In the genomic region with DNA sequence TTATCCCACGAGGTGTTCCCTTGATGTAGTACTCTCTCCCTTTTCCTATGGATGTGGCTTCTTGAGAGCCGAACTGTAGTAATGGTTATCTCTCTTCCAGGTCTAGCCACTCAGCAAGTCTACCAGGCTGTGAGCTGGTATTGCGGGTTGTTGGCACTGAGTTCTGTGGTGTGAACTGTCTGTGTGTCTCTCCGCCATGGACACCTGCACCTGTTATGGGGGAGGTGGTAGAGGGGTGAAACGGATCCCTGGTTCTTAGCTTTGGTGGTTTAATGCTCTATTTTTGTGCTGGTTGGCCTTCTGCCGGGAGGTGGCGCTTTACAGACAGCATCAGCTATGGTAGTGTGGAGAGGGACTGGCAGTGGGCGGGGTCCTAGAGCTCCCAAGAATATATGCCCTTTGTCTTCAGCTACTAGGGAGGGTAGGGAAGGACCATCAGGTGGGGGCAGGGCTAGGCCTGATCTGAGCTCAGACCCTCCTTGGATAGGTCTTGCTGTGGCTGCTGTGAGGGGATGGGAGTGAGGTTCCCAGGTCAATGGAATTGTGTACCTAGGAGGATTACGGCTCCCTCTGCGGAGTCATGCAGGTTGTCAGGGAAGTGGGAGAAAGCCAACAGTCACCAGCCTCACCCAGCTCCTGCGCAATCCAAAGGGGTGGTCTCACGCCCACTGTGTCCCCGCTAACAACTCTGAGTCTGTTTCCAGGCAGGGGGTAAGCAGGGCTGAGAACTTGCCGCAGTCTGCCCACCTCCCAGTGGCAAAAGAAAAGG, we compare ENCODE assay signal across 10 cellular contexts.
A peak's percentile ranks its signal among the peaks of the same experiment; 100 is the strongest.
DNase-seq lines count a peak whose midpoint lies in the region; ATAC-seq and TF ChIP-seq lines count a peak whose summit lies in the region.
"Had no signal": no experiment of that assay in that cellular context is flagged by ENCODE, and none has a peak within 500 bp of the region (broad histone marks: within the 10 kb centered on the region; RNA-seq: fewer than 3 reads in every experiment).

No MANE protein-coding gene starts in this region.

- H3K27ac ChIP-seq in DND-41 (ENCODE audit: low read length) (no peak overlapping the region), A673 (ENCODE audit: low read depth, low read length, poor library complexity, severe bottlenecking) (no peak overlapping the region)
- H3K27ac ChIP-seq: adrenal gland had no signal

- H3K4me1 ChIP-seq in DND-41 (ENCODE audit: insufficient read depth, low read length) (no peaks in the 10 kb centered on the region), A673 (ENCODE audit: insufficient read depth, low read length, poor library complexity, severe bottlenecking) (no peaks in the 10 kb centered on the region)
- H3K4me1 ChIP-seq: adrenal gland had no signal

- no peaks in the 10 kb centered on the region for H4K20me1 ChIP-seq in DND-41 (ENCODE audit: insufficient read depth, low read length)

- POLR2A ChIA-PET in WTC11 (lab: Charles Lee) = no interaction called here
- POLR2A ChIA-PET in A673 (lab: Charles Lee; ENCODE audit: low non-redundant PET) = interaction anchor here (0.6 kb wide), 1 partner anchor 364 kb away, joined by 5 read pairs; no protein-coding TSS in a partner anchor

- TF ChIP-seq CTCF in DND-41 (IDR thresholded peaks at IDR 0.05; ENCODE audit: borderline replicate concordance, extremely low read depth, low read length, poor library complexity, severe bottlenecking) (peak; percentile 54), HFFc6 (IDR thresholded peaks at IDR 0.05) (peak; percentile 15; the same call in 1 of the 2 replicates), WTC11 (IDR thresholded peaks at IDR 0.05) (peak; percentile 50; the same call in 1 of the 2 replicates), A673 (conservative IDR thresholded peaks at IDR 0.05; ENCODE audit: low read depth, low read length) (no peak; the same call in 1 of the 2 replicates)

- H3K27ac Mint-ChIP-seq in HFFc6 (no peak overlapping the region), WTC11 (peak overlapping the region; percentile 44; the same call in 1 of the 2 replicates)

- peaks cover 3% of the 10 kb centered on the region; the same call in 1 of the 2 replicates for H3K9me3 Mint-ChIP-seq in HFFc6
- peaks cover 6% of the 10 kb centered on the region for H3K9me3 Mint-ChIP-seq in WTC11

- no peak overlapping the region for H3K4me3 Mint-ChIP-seq in HFFc6
- no peak overlapping the region for H3K4me3 Mint-ChIP-seq in WTC11

- H3K4me2 ChIP-seq in DND-41 (ENCODE audit: insufficient read depth, low read length) = no peak overlapping the region

- H3K79me2 ChIP-seq in DND-41 (ENCODE audit: insufficient read depth, low read length) = no peaks in the 10 kb centered on the region

- no TSS peak for BruUV-seq in A673 (replicated peaks; lab: Mats Ljungman, UMichigan)

- H3K9me3 ChIP-seq in DND-41 (ENCODE audit: insufficient read depth, low read length, severe bottlenecking) = no peaks in the 10 kb centered on the region
- no peaks in the 10 kb centered on the region for H3K9me3 ChIP-seq in A673 (ENCODE audit: low read depth, low read length, poor library complexity, severe bottlenecking)
- H3K9me3 ChIP-seq: adrenal gland had no signal

- H3K4me1 Mint-ChIP-seq in HFFc6 (ENCODE audit: low read depth) = no peaks in the 10 kb centered on the region
- H3K4me1 Mint-ChIP-seq in WTC11 = peaks cover 19% of the 10 kb centered on the region

- no peak overlapping the region for H2AFZ ChIP-seq in DND-41 (ENCODE audit: low read depth, low read length)

- H3K27me3 ChIP-seq in DND-41 (ENCODE audit: insufficient read depth, low read length, poor library complexity) (no peaks in the 10 kb centered on the region), A673 (replicated peaks; ENCODE audit: insufficient read depth, low read depth, low read length, poor library complexity) (no peaks in the 10 kb centered on the region)
- H3K27me3 ChIP-seq: adrenal gland had no signal

- H3K36me3 ChIP-seq in DND-41 (ENCODE audit: insufficient read depth, low read length) (no peaks in the 10 kb centered on the region), A673 (ENCODE audit: insufficient read depth, low read length, poor library complexity, severe bottlenecking) (no peaks in the 10 kb centered on the region)
- H3K36me3 ChIP-seq: adrenal gland had no signal

- intact Hi-C loops in A673 (cut with micrococcal nuclease; ENCODE audit: unreplicated experiment) = no loop called here

- H3K27me3 Mint-ChIP-seq in HFFc6 (ENCODE audit: insufficient read depth) (no peaks in the 10 kb centered on the region), WTC11 (ENCODE audit: low read depth) (no peaks in the 10 kb centered on the region; the same call in 1 of the 2 replicates)

- H3K4me3 ChIP-seq in DND-41 (ENCODE audit: low read depth in 1 of 2, low read length in 2 of 2) (no peak overlapping the region), A673 (ENCODE audit: low read depth, low read length, poor library complexity, severe bottlenecking) (no peak overlapping the region)
- H3K4me3 ChIP-seq: adrenal gland had no signal

- peak; percentile 44; the same call in 2 of the 3 replicates for ATAC-seq in DND-41 (ENCODE audit: insufficient read depth, low read depth)
- peak; percentile 99 for ATAC-seq in WTC11
- no peak for ATAC-seq in HG02870 (IDR thresholded peaks at IDR 0.05; ENCODE audit: unreplicated experiment)
- ATAC-seq in GM18861 (IDR thresholded peaks at IDR 0.05; ENCODE audit: unreplicated experiment) = no peak

- peak; percentile 39 for DNase-seq in DND-41
- no peak for DNase-seq in HFFc6
- peak; percentile 89 for DNase-seq in WTC11 (ENCODE audit: low spot score)
- peak; percentile 12 for DNase-seq in iris pigment epithelial cell (ENCODE audit: low read depth)
- no peak for DNase-seq in occipital lobe (lab: John Stamatoyannopoulos, UW)
- DNase-seq in A673 (ENCODE audit: low spot score) = no peak
- DNase-seq: adrenal gland, DMS53 had no signal

- CTCF ChIA-PET in WTC11 (lab: Charles Lee) (interaction anchor here (0.5 to 1.8 kb wide), 36 partner anchors 8 to 709 kb away, joined by 3 to 11 read pairs (median 4); partner anchors contain the start of genes ESR1 and RMND1), A673 (lab: Charles Lee) (no interaction called here)

- no peaks in the 10 kb centered on the region for H3K36me3 Mint-ChIP-seq in HFFc6 (ENCODE audit: low read depth)
- no peaks in the 10 kb centered on the region for H3K36me3 Mint-ChIP-seq in WTC11

- H3K9ac ChIP-seq in DND-41 (ENCODE audit: low read depth, low read length) = no peak overlapping the region

TF ChIP-seq in WTC11, 78 proteins besides CTCF, POLR2A, EP300 and RAD21 (continues in another document):
- TF ChIP-seq, protein P1, sequence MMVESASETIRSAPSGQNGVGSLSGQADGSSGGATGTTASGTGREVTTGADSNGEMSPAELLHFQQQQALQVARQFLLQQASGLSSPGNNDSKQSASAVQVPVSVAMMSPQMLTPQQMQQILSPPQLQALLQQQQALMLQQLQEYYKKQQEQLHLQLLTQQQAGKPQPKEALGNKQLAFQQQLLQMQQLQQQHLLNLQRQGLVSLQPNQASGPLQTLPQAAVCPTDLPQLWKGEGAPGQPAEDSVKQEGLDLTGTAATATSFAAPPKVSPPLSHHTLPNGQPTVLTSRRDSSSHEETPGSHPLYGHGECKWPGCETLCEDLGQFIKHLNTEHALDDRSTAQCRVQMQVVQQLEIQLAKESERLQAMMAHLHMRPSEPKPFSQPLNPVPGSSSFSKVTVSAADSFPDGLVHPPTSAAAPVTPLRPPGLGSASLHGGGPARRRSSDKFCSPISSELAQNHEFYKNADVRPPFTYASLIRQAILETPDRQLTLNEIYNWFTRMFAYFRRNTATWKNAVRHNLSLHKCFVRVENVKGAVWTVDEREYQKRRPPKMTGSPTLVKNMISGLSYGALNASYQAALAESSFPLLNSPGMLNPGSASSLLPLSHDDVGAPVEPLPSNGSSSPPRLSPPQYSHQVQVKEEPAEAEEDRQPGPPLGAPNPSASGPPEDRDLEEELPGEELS (CRISPR knock-in tag; IDR thresholded peaks at IDR 0.05) = no peak
- TF ChIP-seq, protein P2, sequence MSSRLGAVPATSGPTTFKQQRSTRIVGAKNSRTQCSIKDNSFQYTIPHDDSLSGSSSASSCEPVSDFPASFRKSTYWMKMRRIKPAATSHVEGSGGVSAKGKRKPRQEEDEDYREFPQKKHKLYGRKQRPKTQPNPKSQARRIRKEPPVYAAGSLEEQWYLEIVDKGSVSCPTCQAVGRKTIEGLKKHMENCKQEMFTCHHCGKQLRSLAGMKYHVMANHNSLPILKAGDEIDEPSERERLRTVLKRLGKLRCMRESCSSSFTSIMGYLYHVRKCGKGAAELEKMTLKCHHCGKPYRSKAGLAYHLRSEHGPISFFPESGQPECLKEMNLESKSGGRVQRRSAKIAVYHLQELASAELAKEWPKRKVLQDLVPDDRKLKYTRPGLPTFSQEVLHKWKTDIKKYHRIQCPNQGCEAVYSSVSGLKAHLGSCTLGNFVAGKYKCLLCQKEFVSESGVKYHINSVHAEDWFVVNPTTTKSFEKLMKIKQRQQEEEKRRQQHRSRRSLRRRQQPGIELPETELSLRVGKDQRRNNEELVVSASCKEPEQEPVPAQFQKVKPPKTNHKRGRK (CRISPR knock-in tag; IDR thresholded peaks at IDR 0.05; ENCODE audit: borderline replicate concordance) = no peak
- no peak for TF ChIP-seq NFE2L1 (CRISPR knock-in tag; IDR thresholded peaks at IDR 0.05)
- TF ChIP-seq, protein P3, sequence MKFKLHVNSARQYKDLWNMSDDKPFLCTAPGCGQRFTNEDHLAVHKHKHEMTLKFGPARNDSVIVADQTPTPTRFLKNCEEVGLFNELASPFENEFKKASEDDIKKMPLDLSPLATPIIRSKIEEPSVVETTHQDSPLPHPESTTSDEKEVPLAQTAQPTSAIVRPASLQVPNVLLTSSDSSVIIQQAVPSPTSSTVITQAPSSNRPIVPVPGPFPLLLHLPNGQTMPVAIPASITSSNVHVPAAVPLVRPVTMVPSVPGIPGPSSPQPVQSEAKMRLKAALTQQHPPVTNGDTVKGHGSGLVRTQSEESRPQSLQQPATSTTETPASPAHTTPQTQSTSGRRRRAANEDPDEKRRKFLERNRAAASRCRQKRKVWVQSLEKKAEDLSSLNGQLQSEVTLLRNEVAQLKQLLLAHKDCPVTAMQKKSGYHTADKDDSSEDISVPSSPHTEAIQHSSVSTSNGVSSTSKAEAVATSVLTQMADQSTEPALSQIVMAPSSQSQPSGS (CRISPR knock-in tag; IDR thresholded peaks at IDR 0.05; ENCODE audit: borderline replicate concordance, low read depth) = no peak

Comparison
In these comparisons a context has a peak if more than half of its experiments do, and no peak if none do; other contexts are left out.
1. ATAC-seq: peak in DND-41 (single experiment) and WTC11 (single experiment); none in HG02870 (single experiment) and GM18861 (single experiment).
2. DNase-seq: peak in DND-41 (single experiment), WTC11 (single experiment) and iris pigment epithelial cell (single experiment); none in HFFc6 (single experiment), occipital lobe (single experiment) and A673 (single experiment).